Comparison of ENCODE assay signal across 1 cellular context in the genomic region with DNA sequence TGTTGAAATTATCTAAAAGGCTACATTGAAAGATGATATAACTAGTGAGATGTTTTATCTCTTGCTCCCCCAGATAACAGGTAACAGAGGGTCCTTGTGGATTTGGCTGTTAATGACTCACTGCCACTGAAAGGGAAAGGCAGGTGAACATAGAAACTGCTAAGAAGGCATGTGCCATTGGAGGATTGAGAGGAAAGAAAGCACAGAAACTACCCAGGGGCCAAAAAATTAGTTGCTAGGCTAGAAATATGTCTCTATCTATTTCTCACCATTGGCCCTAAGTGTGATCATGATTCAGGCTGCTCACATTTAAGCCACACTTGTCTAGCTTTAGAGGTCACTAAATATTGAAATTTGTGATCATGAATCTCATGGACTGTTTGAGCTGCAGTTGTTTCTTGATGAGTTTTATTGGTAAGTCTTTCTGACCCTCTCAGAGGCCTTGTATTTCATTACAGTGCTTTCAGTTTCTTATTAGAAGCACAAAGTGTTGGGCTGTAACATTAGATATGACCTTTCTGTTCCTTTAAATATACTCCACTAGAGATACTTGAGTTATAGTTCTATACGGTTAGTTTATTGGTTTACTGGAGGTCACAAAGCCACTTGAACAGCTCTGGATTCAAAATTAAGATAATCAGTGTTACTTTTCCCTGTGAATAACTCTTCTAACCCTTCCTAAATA.
TF ChIP-seq lines count a peak whose summit lies in the region.

No MANE protein-coding gene starts in this region.

TF ChIP-seq in H1, 55 proteins besides CTCF, POLR2A, EP300 and RAD21 (continued from another document):
- TF ChIP-seq RBBP5 (IDR thresholded peaks at IDR 0.05; ENCODE audit: borderline replicate concordance, low read depth, low read length) (no peak), E2F6 (IDR thresholded peaks at IDR 0.05) (no peak), SUZ12 (IDR thresholded peaks at IDR 0.05; ENCODE audit: low read length) (no peak), TEAD4 (IDR thresholded peaks at IDR 0.05; ENCODE audit: low read depth, low read length) (no peak)
- TF ChIP-seq, protein P1, sequence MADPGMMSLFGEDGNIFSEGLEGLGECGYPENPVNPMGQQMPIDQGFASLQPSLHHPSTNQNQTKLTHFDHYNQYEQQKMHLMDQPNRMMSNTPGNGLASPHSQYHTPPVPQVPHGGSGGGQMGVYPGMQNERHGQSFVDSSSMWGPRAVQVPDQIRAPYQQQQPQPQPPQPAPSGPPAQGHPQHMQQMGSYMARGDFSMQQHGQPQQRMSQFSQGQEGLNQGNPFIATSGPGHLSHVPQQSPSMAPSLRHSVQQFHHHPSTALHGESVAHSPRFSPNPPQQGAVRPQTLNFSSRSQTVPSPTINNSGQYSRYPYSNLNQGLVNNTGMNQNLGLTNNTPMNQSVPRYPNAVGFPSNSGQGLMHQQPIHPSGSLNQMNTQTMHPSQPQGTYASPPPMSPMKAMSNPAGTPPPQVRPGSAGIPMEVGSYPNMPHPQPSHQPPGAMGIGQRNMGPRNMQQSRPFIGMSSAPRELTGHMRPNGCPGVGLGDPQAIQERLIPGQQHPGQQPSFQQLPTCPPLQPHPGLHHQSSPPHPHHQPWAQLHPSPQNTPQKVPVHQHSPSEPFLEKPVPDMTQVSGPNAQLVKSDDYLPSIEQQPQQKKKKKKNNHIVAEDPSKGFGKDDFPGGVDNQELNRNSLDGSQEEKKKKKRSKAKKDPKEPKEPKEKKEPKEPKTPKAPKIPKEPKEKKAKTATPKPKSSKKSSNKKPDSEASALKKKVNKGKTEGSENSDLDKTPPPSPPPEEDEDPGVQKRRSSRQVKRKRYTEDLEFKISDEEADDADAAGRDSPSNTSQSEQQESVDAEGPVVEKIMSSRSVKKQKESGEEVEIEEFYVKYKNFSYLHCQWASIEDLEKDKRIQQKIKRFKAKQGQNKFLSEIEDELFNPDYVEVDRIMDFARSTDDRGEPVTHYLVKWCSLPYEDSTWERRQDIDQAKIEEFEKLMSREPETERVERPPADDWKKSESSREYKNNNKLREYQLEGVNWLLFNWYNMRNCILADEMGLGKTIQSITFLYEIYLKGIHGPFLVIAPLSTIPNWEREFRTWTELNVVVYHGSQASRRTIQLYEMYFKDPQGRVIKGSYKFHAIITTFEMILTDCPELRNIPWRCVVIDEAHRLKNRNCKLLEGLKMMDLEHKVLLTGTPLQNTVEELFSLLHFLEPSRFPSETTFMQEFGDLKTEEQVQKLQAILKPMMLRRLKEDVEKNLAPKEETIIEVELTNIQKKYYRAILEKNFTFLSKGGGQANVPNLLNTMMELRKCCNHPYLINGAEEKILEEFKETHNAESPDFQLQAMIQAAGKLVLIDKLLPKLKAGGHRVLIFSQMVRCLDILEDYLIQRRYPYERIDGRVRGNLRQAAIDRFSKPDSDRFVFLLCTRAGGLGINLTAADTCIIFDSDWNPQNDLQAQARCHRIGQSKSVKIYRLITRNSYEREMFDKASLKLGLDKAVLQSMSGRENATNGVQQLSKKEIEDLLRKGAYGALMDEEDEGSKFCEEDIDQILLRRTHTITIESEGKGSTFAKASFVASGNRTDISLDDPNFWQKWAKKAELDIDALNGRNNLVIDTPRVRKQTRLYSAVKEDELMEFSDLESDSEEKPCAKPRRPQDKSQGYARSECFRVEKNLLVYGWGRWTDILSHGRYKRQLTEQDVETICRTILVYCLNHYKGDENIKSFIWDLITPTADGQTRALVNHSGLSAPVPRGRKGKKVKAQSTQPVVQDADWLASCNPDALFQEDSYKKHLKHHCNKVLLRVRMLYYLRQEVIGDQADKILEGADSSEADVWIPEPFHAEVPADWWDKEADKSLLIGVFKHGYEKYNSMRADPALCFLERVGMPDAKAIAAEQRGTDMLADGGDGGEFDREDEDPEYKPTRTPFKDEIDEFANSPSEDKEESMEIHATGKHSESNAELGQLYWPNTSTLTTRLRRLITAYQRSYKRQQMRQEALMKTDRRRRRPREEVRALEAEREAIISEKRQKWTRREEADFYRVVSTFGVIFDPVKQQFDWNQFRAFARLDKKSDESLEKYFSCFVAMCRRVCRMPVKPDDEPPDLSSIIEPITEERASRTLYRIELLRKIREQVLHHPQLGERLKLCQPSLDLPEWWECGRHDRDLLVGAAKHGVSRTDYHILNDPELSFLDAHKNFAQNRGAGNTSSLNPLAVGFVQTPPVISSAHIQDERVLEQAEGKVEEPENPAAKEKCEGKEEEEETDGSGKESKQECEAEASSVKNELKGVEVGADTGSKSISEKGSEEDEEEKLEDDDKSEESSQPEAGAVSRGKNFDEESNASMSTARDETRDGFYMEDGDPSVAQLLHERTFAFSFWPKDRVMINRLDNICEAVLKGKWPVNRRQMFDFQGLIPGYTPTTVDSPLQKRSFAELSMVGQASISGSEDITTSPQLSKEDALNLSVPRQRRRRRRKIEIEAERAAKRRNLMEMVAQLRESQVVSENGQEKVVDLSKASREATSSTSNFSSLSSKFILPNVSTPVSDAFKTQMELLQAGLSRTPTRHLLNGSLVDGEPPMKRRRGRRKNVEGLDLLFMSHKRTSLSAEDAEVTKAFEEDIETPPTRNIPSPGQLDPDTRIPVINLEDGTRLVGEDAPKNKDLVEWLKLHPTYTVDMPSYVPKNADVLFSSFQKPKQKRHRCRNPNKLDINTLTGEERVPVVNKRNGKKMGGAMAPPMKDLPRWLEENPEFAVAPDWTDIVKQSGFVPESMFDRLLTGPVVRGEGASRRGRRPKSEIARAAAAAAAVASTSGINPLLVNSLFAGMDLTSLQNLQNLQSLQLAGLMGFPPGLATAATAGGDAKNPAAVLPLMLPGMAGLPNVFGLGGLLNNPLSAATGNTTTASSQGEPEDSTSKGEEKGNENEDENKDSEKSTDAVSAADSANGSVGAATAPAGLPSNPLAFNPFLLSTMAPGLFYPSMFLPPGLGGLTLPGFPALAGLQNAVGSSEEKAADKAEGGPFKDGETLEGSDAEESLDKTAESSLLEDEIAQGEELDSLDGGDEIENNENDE (IDR thresholded peaks at IDR 0.05; ENCODE audit: insufficient replicate concordance, low read length) = no peak
